ENCODE assay signal across 8 cellular contexts in the genomic region with DNA sequence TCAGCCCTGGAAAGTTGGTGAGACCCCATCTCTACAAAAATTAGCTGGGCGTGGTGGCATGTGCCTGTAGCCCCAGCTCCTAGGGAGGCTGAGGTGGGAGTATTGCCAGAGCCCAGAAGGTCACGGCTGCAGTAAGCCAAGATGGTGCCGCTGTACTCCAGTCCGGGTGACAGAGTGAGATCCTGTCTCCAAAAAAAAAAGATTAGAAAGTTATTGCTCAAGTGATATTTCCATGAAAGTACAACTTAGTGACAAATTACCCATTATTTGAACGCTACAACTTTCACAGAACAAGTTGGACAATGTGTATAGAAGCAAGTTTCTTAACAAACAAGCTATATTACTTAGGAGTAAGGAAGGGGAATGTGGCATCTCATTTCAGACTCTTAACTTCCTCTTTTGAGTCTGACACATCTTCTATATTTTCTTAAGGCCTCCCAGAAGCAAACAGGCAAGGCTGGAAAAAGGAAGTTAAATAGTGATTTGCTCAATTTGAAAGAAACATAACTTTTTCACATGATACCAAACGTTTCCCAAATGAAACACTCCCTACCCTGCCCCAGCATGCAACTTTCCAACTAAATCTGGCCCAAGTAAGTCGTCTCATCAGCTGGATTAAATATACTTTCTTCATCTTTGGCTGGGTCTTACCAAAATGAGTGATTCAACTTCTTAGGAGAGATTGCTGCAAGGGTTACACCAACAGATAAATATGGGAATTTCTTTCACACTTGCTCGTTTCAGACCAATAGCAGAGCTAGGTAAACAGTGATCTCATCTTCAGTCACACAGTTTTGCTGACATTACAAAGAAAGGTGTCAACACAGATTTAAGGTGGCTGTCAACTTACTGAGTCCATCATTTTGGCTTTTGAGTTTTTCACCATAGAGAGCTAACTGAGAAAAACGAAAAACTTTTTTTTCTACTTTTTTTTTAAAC.
DNase-seq lines count a peak whose midpoint lies in the region; ATAC-seq, FAIRE-seq and TF ChIP-seq lines count a peak whose summit lies in the region.

No MANE protein-coding gene starts in this region.

- no peaks in the 10 kb centered on the region for H4K20me1 ChIP-seq in endothelial cell of umbilical vein (replicated peaks; ENCODE audit: control insufficient read depth, extremely low read depth, insufficient read depth, low read length)

- CTCF ChIA-PET in CD4-positive, alpha-beta T cell (lab: Charles Lee), result interaction anchor here (1.3 to 1.5 kb wide), 2 partner anchors 66 to 93 kb away, joined by 4 read pairs; a partner anchor contains a TSS
- CTCF ChIA-PET in endothelial cell of umbilical vein (lab: Charles Lee), result interaction anchor here (1.0 to 1.5 kb wide), 6 partner anchors 10 to 32 kb away, joined by 3 to 5 read pairs (median 4); no protein-coding TSS in a partner anchor

- no peak for DNase-seq in CD4-positive, alpha-beta T cell
- DNase-seq in H4 (ENCODE audit: low spot score) (peak; percentile 35), RPMI8226 (peak; percentile 51), endothelial cell of umbilical vein (ENCODE audit: low read depth, low spot score) (peak; percentile 78), SHP77 (lab: John Stamatoyannopoulos, UW) (no peak)
- no peak for DNase-seq in activated CD4-positive, CD25-positive, alpha-beta regulatory T cell (lab: John Stamatoyannopoulos, UW)
- DNase-seq in stimulated activated CD4-positive, alpha-beta T cell treated with anti-CD3 and anti-CD28 coated beads, Interleukin-4, amount 100 ng/mL, for 24 hours, result no peak

- H3K9me3 ChIP-seq in CD4-positive, alpha-beta T cell (ENCODE audit: control insufficient read depth, low read length), result no peaks in the 10 kb centered on the region
- H3K9me3 ChIP-seq in endothelial cell of umbilical vein (replicated peaks; ENCODE audit: control insufficient read depth, insufficient read depth, low read length) (no peaks in the 10 kb centered on the region), neutrophil (no peaks in the 10 kb centered on the region)

- peaks cover 23% of the 10 kb centered on the region for H3K4me1 Mint-ChIP-seq in CD4-positive, alpha-beta T cell (ENCODE audit: low read depth)

- no peak overlapping the region for H3K27ac ChIP-seq in CD4-positive, alpha-beta T cell (ENCODE audit: low read depth, low read length)
- H3K27ac ChIP-seq in endothelial cell of umbilical vein (ENCODE audit: insufficient read depth, low read depth, low read length) (peak overlapping the region; percentile 93), neutrophil (peak overlapping the region; percentile 98)

- H3K27me3 Mint-ChIP-seq in CD4-positive, alpha-beta T cell, result no peaks in the 10 kb centered on the region

- H3K4me3 Mint-ChIP-seq in CD4-positive, alpha-beta T cell, result no peak overlapping the region

- dilution Hi-C loops in endothelial cell of umbilical vein (cut with MboI; ENCODE audit: extremely low pct_ligation_motif_present, low sequenced_read_pairs), result no loop called here

- H3K4me2 ChIP-seq in endothelial cell of umbilical vein (ENCODE audit: insufficient read depth, low read length), result peak overlapping the region; percentile 85

- peak overlapping the region; percentile 89 for H3K9ac ChIP-seq in endothelial cell of umbilical vein (replicated peaks; ENCODE audit: extremely low read depth, insufficient read depth, low read length)

- H3K4me3 ChIP-seq in endothelial cell of umbilical vein (replicated peaks in 1 of 3; ENCODE audit: insufficient read depth in 1 of 3, low read depth in 1 of 3, low read length in 3 of 3), result no peak overlapping the region
- peak overlapping the region; percentile 37 to 39 for H3K4me3 ChIP-seq in neutrophil (ENCODE audit: low read depth in 1 of 2, low read length in 1 of 2)

- peak; percentile 50 for FAIRE-seq in endothelial cell of umbilical vein (lab: Jason Lieb, UNC)

- no peaks in the 10 kb centered on the region for H3K36me3 ChIP-seq in endothelial cell of umbilical vein (ENCODE audit: control insufficient read depth in 2 of 2, extremely low read depth in 1 of 2, insufficient read depth in 2 of 2, low read length in 2 of 2)
- H3K36me3 ChIP-seq in neutrophil, result no peaks in the 10 kb centered on the region

- peak overlapping the region; percentile 77 for H3K27ac Mint-ChIP-seq in CD4-positive, alpha-beta T cell

- no peak for TF ChIP-seq CTCF in CD4-positive, alpha-beta T cell (IDR thresholded peaks at IDR 0.05)
- TF ChIP-seq CTCF in endothelial cell of umbilical vein (IDR thresholded peaks at IDR 0.05; ENCODE audit: extremely low read depth in 1 of 2, insufficient read depth in 1 of 2, low read depth in 1 of 2, low read length in 2 of 2) (no peak), neutrophil (IDR thresholded peaks at IDR 0.05) (no peak)

- H3K9me1 ChIP-seq in endothelial cell of umbilical vein (replicated peaks; ENCODE audit: control insufficient read depth, extremely low read depth, insufficient read depth, low read length), result no peaks in the 10 kb centered on the region

- no peak for TF ChIP-seq POLR2A in endothelial cell of umbilical vein (IDR thresholded peaks at IDR 0.05; ENCODE audit: low read depth, low read length)

- POLR2A ChIA-PET in CD4-positive, alpha-beta T cell (lab: Charles Lee), result interaction anchor here (0.9 to 4.9 kb wide), 6 partner anchors 11 to 67 kb away, joined by 3 to 41 read pairs (median 4); a partner anchor contains a TSS
- POLR2A ChIA-PET in endothelial cell of umbilical vein (lab: Charles Lee), result interaction anchor here (0.6 to 2.8 kb wide), 4 partner anchors 66 to 849 kb away, joined by 3 to 25 read pairs (median 6); a partner anchor contains a TSS

- intact Hi-C loops in CD4-positive, alpha-beta T cell (cut with DNase I, micrococcal nuclease), result no loop called here
- intact Hi-C loops in endothelial cell of umbilical vein (cut with micrococcal nuclease), result loop anchor here (5.0 kb wide), 2 partner anchors 191 to 281 kb away; no protein-coding TSS in a partner anchor

- ATAC-seq in CD4-positive, alpha-beta T cell (ENCODE audit: poor library complexity), result no peak

- H3K4me1 ChIP-seq in endothelial cell of umbilical vein (ENCODE audit: control insufficient read depth, extremely low read depth, insufficient read depth, low read length), result peaks cover 23% of the 10 kb centered on the region
- H3K4me1 ChIP-seq in neutrophil (ENCODE audit: control insufficient read depth in 1 of 2, insufficient read depth in 1 of 2, low read depth in 1 of 2, low read length in 1 of 2), result peaks cover 41 to 48% of the 10 kb centered on the region in 2 experiments

- no peaks in the 10 kb centered on the region for H3K79me2 ChIP-seq in endothelial cell of umbilical vein (ENCODE audit: control insufficient read depth, insufficient read depth, low read length)

- no peaks in the 10 kb centered on the region for H3K27me3 ChIP-seq in CD4-positive, alpha-beta T cell (ENCODE audit: control insufficient read depth, insufficient read depth, low read length)
- no peaks in the 10 kb centered on the region for H3K27me3 ChIP-seq in endothelial cell of umbilical vein (ENCODE audit: control insufficient read depth in 2 of 2, insufficient read depth in 2 of 2, low read length in 2 of 2)
- H3K27me3 ChIP-seq in neutrophil, result no peaks in the 10 kb centered on the region

- peak overlapping the region; percentile 62 for H2AFZ ChIP-seq in endothelial cell of umbilical vein (ENCODE audit: low read depth, low read length)

- no peaks in the 10 kb centered on the region for H3K9me3 Mint-ChIP-seq in CD4-positive, alpha-beta T cell

- BruUV-seq in endothelial cell of umbilical vein (replicated peaks; lab: Mats Ljungman, UMichigan), result no TSS peak

- H3K36me3 Mint-ChIP-seq in CD4-positive, alpha-beta T cell (ENCODE audit: low read depth), result no peaks in the 10 kb centered on the region

TF ChIP-seq in endothelial cell of umbilical vein, 7 proteins besides CTCF, POLR2A, EP300 and RAD21:
- TF ChIP-seq GATA2 (IDR thresholded peaks at IDR 0.05; ENCODE audit: insufficient read depth, insufficient read length, low read depth, low read length) (no peak), POLR2AphosphoS5 (IDR thresholded peaks at IDR 0.05; ENCODE audit: insufficient read depth, low read depth, low read length) (peak; percentile 28), FOS (IDR thresholded peaks at IDR 0.05; ENCODE audit: borderline replicate concordance, insufficient read depth, low read length) (peak; percentile 15)

Comparison
In these comparisons a context has a peak if more than half of its experiments do, and no peak if none do; other contexts are left out.
1. DNase-seq: peak in H4 (single experiment), RPMI8226 (single experiment) and endothelial cell of umbilical vein (single experiment); none in CD4-positive, alpha-beta T cell (0 of 10), activated CD4-positive, CD25-positive, alpha-beta regulatory T cell (0 of 4), SHP77 (0 of 2) and stimulated activated CD4-positive, alpha-beta T cell treated with anti-CD3 and anti-CD28 coated beads, Interleukin-4, amount 100 ng/mL, for 24 hours (single experiment).
2. H3K4me3 ChIP-seq: peak in neutrophil (2 of 2); none in endothelial cell of umbilical vein (0 of 3).